ENCODE assay signal across 15 cellular contexts in genomic region chr19:40771101-40771539, GRCh38. TPM values are rescaled to one million over a fixed set of nuclear protein-coding genes. Genes with fewer than 3 reads are reported as not detected.
DNase-seq lines count a peak whose midpoint lies in the region; ATAC-seq, FAIRE-seq and TF ChIP-seq lines count a peak whose summit lies in the region.
"Had no signal": no experiment of that assay in that cellular context is flagged by ENCODE, and none has a peak within 500 bp of the region (broad histone marks: within the 10 kb centered on the region; RNA-seq: fewer than 3 reads in every experiment).

No MANE protein-coding gene starts in this region.

- H3K36me3 Mint-ChIP-seq in activated CD4-positive, alpha-beta T cell treated with anti-CD3 and anti-CD28 coated beads for 36 hours (ENCODE audit: low read depth) = peaks cover 32% of the 10 kb centered on the region
- H3K36me3 Mint-ChIP-seq in activated CD8-positive, alpha-beta T cell treated with anti-CD3 and anti-CD28 coated beads for 36 hours (ENCODE audit: low read depth) = peaks cover 31% of the 10 kb centered on the region
- peaks cover 11% of the 10 kb centered on the region for H3K36me3 Mint-ChIP-seq in neural progenitor cell

- H3K4me3 ChIP-seq in neural progenitor cell = no peak overlapping the region
- H3K4me3 ChIP-seq: left lung, skin epidermis, upper lobe of left lung had no signal

- H3K27ac ChIP-seq in neural progenitor cell = no peak overlapping the region
- H3K27ac ChIP-seq: foreskin keratinocyte, left lung, skin epidermis, upper lobe of left lung had no signal

- H3F3A ChIP-seq in neural progenitor cell (ENCODE audit: low read depth) = peaks cover 3% of the 10 kb centered on the region

- H3K9me3 Mint-ChIP-seq in activated CD4-positive, alpha-beta T cell treated with anti-CD3 and anti-CD28 coated beads for 36 hours (ENCODE audit: low read depth) = no peaks in the 10 kb centered on the region
- H3K9me3 Mint-ChIP-seq in activated CD8-positive, alpha-beta T cell treated with anti-CD3 and anti-CD28 coated beads for 36 hours = peaks cover 6% of the 10 kb centered on the region
- no peaks in the 10 kb centered on the region for H3K9me3 Mint-ChIP-seq in neural progenitor cell
- H3K9me3 Mint-ChIP-seq: activated naive CD4-positive, alpha-beta T cell treated with anti-CD3 and anti-CD28 coated beads, Interleukin-2, amount 50 U/mL, for 24 hours had no signal

- POLR2A ChIA-PET in activated CD4-positive, alpha-beta T cell treated with anti-CD3 and anti-CD28 coated beads for 36 hours (lab: Charles Lee) = interaction anchor here (0.7 to 1.2 kb wide), 3 partner anchors 19 to 35 kb away, joined by 3 read pairs; partner anchors contain the start of gene ACTMAP
- POLR2A ChIA-PET in activated CD8-positive, alpha-beta T cell treated with anti-CD3 and anti-CD28 coated beads for 36 hours (lab: Charles Lee) = no interaction called here

- peak; percentile 32 for ATAC-seq in activated CD4-positive, alpha-beta T cell treated with anti-CD3 and anti-CD28 coated beads for 36 hours
- ATAC-seq in activated CD8-positive, alpha-beta T cell treated with anti-CD3 and anti-CD28 coated beads for 36 hours = peak; percentile 39
- ATAC-seq: foreskin keratinocyte, left lung had no signal

- no peaks in the 10 kb centered on the region for H3K9me3 ChIP-seq in neural progenitor cell (ENCODE audit: low read depth)
- H3K9me3 ChIP-seq: left lung, upper lobe of left lung had no signal

- H3K36me3 ChIP-seq in neural progenitor cell = no peaks in the 10 kb centered on the region

- FAIRE-seq in urothelium cell line (lab: Jason Lieb, UNC) (no peak), H54 (lab: Jason Lieb, UNC) (no peak)

- H3K27me3 ChIP-seq in neural progenitor cell = no peaks in the 10 kb centered on the region
- H3K27me3 ChIP-seq: foreskin keratinocyte, left lung, upper lobe of left lung had no signal

- H3K4me3 Mint-ChIP-seq in activated CD4-positive, alpha-beta T cell treated with anti-CD3 and anti-CD28 coated beads for 36 hours = no peak overlapping the region
- no peak overlapping the region for H3K4me3 Mint-ChIP-seq in activated CD8-positive, alpha-beta T cell treated with anti-CD3 and anti-CD28 coated beads for 36 hours
- no peak overlapping the region for H3K4me3 Mint-ChIP-seq in neural progenitor cell
- H3K4me3 Mint-ChIP-seq: activated naive CD4-positive, alpha-beta T cell treated with anti-CD3 and anti-CD28 coated beads, Interleukin-2, amount 50 U/mL, for 24 hours had no signal

- no peak for DNase-seq in activated CD4-positive, alpha-beta T cell treated with anti-CD3 and anti-CD28 coated beads for 36 hours
- DNase-seq in activated CD4-positive, alpha-beta T cell treated with anti-CD3 and anti-CD28 coated beads for 48 hours = no peak
- DNase-seq in LHCN-M2 (ENCODE audit: low read depth) (peak; percentile 26), neural progenitor cell (ENCODE audit: low spot score) (no peak), C1 segment of cervical spinal cord (lab: John Stamatoyannopoulos, UW) (no peak), urothelium cell line (ENCODE audit: low spot score) (no peak), H54 (ENCODE audit: insufficient read length, low spot score) (no peak)
- no peak for DNase-seq in activated CD8-positive, alpha-beta T cell treated with anti-CD3 and anti-CD28 coated beads for 36 hours
- DNase-seq: activated CD4-positive, alpha-beta T cell treated with anti-CD3 and anti-CD28 coated beads, Interleukin-2, amount 50 U/mL, for 48 hours; left lung; NCI-H524 treated with DMSO at 0.1 percent for 48 hours; upper lobe of left lung had no signal

- no peaks in the 10 kb centered on the region for H3K27me3 Mint-ChIP-seq in activated CD4-positive, alpha-beta T cell treated with anti-CD3 and anti-CD28 coated beads for 36 hours
- no peaks in the 10 kb centered on the region for H3K27me3 Mint-ChIP-seq in activated CD8-positive, alpha-beta T cell treated with anti-CD3 and anti-CD28 coated beads for 36 hours
- H3K27me3 Mint-ChIP-seq in neural progenitor cell (ENCODE audit: insufficient read depth, low read depth) = peaks cover 2% of the 10 kb centered on the region
- H3K27me3 Mint-ChIP-seq: activated naive CD4-positive, alpha-beta T cell treated with anti-CD3 and anti-CD28 coated beads, Interleukin-2, amount 50 U/mL, for 24 hours had no signal

- H4K20me1 ChIP-seq in neural progenitor cell (ENCODE audit: low read depth) = no peaks in the 10 kb centered on the region

- no peak overlapping the region for H3K4me2 ChIP-seq in neural progenitor cell

- no peaks in the 10 kb centered on the region for H3K4me1 ChIP-seq in neural progenitor cell

- no peak overlapping the region for H2AFZ ChIP-seq in neural progenitor cell (replicated peaks)

- no peak overlapping the region for H3K9ac ChIP-seq in neural progenitor cell

- no peak overlapping the region for H3K27ac Mint-ChIP-seq in activated CD4-positive, alpha-beta T cell treated with anti-CD3 and anti-CD28 coated beads for 36 hours
- H3K27ac Mint-ChIP-seq in activated CD8-positive, alpha-beta T cell treated with anti-CD3 and anti-CD28 coated beads for 36 hours = peak overlapping the region; percentile 72
- peak overlapping the region; percentile 37 for H3K27ac Mint-ChIP-seq in neural progenitor cell
- H3K27ac Mint-ChIP-seq: activated naive CD4-positive, alpha-beta T cell treated with anti-CD3 and anti-CD28 coated beads, Interleukin-2, amount 50 U/mL, for 24 hours had no signal

- CTCF ChIA-PET in activated CD4-positive, alpha-beta T cell treated with anti-CD3 and anti-CD28 coated beads for 36 hours (lab: Charles Lee) = interaction anchor here (0.8 to 1.4 kb wide), 4 partner anchors 13 to 48 kb away, joined by 3 to 4 read pairs (median 3); no protein-coding TSS in a partner anchor
- CTCF ChIA-PET in activated CD8-positive, alpha-beta T cell treated with anti-CD3 and anti-CD28 coated beads for 36 hours (lab: Charles Lee) = interaction anchor here (1.2 kb wide), 1 partner anchor 41 kb away, joined by 3 read pairs; no protein-coding TSS in a partner anchor

- no peak for TF ChIP-seq POLR2A in H54 (IDR thresholded peaks at IDR 0.05; ENCODE audit: low read depth, low read length)

- H3K79me2 ChIP-seq in neural progenitor cell (ENCODE audit: low read depth) = no peaks in the 10 kb centered on the region

- H3K4me1 Mint-ChIP-seq in activated CD4-positive, alpha-beta T cell treated with anti-CD3 and anti-CD28 coated beads for 36 hours = no peaks in the 10 kb centered on the region
- peaks cover 21% of the 10 kb centered on the region for H3K4me1 Mint-ChIP-seq in activated CD8-positive, alpha-beta T cell treated with anti-CD3 and anti-CD28 coated beads for 36 hours (ENCODE audit: low read depth)
- peaks cover 2% of the 10 kb centered on the region for H3K4me1 Mint-ChIP-seq in neural progenitor cell

- intact Hi-C loops in activated CD4-positive, alpha-beta T cell treated with anti-CD3 and anti-CD28 coated beads for 36 hours (cut with DNase I, micrococcal nuclease) = no loop called here
- intact Hi-C loops in activated CD8-positive, alpha-beta T cell treated with anti-CD3 and anti-CD28 coated beads for 36 hours (cut with micrococcal nuclease) = no loop called here

- no peak for TF ChIP-seq CTCF in activated CD8-positive, alpha-beta T cell treated with anti-CD3 and anti-CD28 coated beads for 36 hours (IDR thresholded peaks at IDR 0.05)
- no peak for TF ChIP-seq CTCF in neural progenitor cell (IDR thresholded peaks at IDR 0.05)

RNA-seq across cellular contexts. Expression of gene MIA, which starts 4.2 kb away (rescaled TPM):
- total RNA-seq in activated CD4-positive, alpha-beta T cell treated with anti-CD3 and anti-CD28 coated beads for 36 hours = under 1 TPM in 1 of 2 experiments, not detected in 1; 0.57 TPM
- not detected in 2 replicates for total RNA-seq in LHCN-M2 (2014; rRNA removed)
- polyA plus RNA-seq in LHCN-M2 (2012) = not detected
- not detected for total RNA-seq in activated CD8-positive, alpha-beta T cell treated with anti-CD3 and anti-CD28 coated beads for 36 hours
- not detected in 2 replicates for total RNA-seq in neural progenitor cell (ENCODE audit: low replicate concordance)

RNA-seq across cellular contexts. Expression of gene RAB4B, which starts 6.9 kb away (rescaled TPM):
- total RNA-seq in activated CD4-positive, alpha-beta T cell treated with anti-CD3 and anti-CD28 coated beads for 36 hours = 10 to 100 TPM; 26.4 to 33.7 TPM
- total RNA-seq in LHCN-M2 (2014; rRNA removed) (19.7 and 28.6 TPM in 2 replicates), neural progenitor cell (ENCODE audit: low replicate concordance) (12.9 and 27.0 TPM in 2 replicates)
- polyA plus RNA-seq in LHCN-M2 (2012) = 30.3 TPM
- total RNA-seq in activated CD8-positive, alpha-beta T cell treated with anti-CD3 and anti-CD28 coated beads for 36 hours = 10 to 100 TPM; 39.7 to 42.3 TPM

RNA-seq across cellular contexts. Expression of gene SNRPA, which starts 20.1 kb away (rescaled TPM):
- 100 to 1,000 TPM; 245 to 465 TPM for total RNA-seq in activated CD4-positive, alpha-beta T cell treated with anti-CD3 and anti-CD28 coated beads for 36 hours
- total RNA-seq in LHCN-M2 (2014; rRNA removed) = 97.5 and 115 TPM in 2 replicates
- polyA plus RNA-seq in LHCN-M2 (2012) = 88.9 TPM
- 100 to 1,000 TPM; 260 to 281 TPM for total RNA-seq in activated CD8-positive, alpha-beta T cell treated with anti-CD3 and anti-CD28 coated beads for 36 hours
- total RNA-seq in neural progenitor cell (ENCODE audit: low replicate concordance) = 112 and 179 TPM in 2 replicates

RNA-seq across cellular contexts. Expression of gene ACTMAP, which starts 20.8 kb away (rescaled TPM):
- total RNA-seq in activated CD4-positive, alpha-beta T cell treated with anti-CD3 and anti-CD28 coated beads for 36 hours = 10 to 100 TPM; 15.0 to 18.0 TPM
- total RNA-seq in LHCN-M2 (2014; rRNA removed) (1.6 and 2.0 TPM in 2 replicates), neural progenitor cell (ENCODE audit: low replicate concordance) (1.9 and 4.3 TPM in 2 replicates)
- 5.5 TPM for polyA plus RNA-seq in LHCN-M2 (2012)
- total RNA-seq in activated CD8-positive, alpha-beta T cell treated with anti-CD3 and anti-CD28 coated beads for 36 hours = 10 to 100 TPM; 12.8 to 14.2 TPM

RNA-seq across cellular contexts. Expression of gene EGLN2, which starts 27.9 kb away (rescaled TPM):
- 10 to 100 TPM; 85.6 to 86.6 TPM for total RNA-seq in activated CD4-positive, alpha-beta T cell treated with anti-CD3 and anti-CD28 coated beads for 36 hours
- 99.8 and 101 TPM in 2 replicates for total RNA-seq in LHCN-M2 (2014; rRNA removed)
- polyA plus RNA-seq in LHCN-M2 (2012) = 80.6 TPM
- 10 to 100 TPM; 87.4 to 90.1 TPM for total RNA-seq in activated CD8-positive, alpha-beta T cell treated with anti-CD3 and anti-CD28 coated beads for 36 hours
- 27.0 and 97.3 TPM in 2 replicates for total RNA-seq in neural progenitor cell (ENCODE audit: low replicate concordance)
